Comparison of ENCODE assay signal across 7 cellular contexts in the genomic region with DNA sequence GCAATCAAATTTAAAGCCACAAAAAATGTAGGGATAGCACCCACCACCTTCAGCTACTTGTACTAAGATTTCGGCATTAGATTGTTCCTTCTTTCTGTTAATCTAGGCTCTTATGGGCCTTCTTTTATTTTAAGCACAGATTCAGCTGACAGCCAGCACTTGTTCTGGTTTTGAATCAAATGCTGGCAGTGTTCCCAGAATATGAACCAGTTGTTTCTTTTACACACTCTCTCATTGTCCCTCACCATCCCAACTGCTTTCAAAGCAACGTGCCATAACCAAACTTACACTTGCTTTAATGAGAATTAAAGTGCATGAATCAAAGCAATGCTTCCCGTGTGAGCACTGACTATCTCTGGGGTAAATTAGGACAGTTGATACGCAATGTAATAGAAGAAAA.
DNase-seq lines count a peak whose midpoint lies in the region; ATAC-seq lines count a peak whose summit lies in the region.

No MANE protein-coding gene starts in this region.

- no peak for ATAC-seq in GM19455 (IDR thresholded peaks at IDR 0.05; ENCODE audit: unreplicated experiment)

- peak; percentile 48 for DNase-seq in HT1080 (ENCODE audit: low read depth)
- peak; percentile 26 for DNase-seq in RPMI8226
- DNase-seq in globus pallidus (ENCODE audit: low spot score): peak; percentile 91
- peak; percentile 1 for DNase-seq in smooth muscle cell of the brain vasculature (ENCODE audit: low read depth, low spot score)
- no peak for DNase-seq in activated gamma-delta T cell (lab: John Stamatoyannopoulos, UW)
- DNase-seq in islet precursor cell: no peak

Comparison
In these comparisons a context has a peak if more than half of its experiments do, and no peak if none do; other contexts are left out.
1. DNase-seq: peak in HT1080 (single experiment), RPMI8226 (single experiment), globus pallidus (single experiment) and smooth muscle cell of the brain vasculature (single experiment); none in activated gamma-delta T cell (single experiment) and islet precursor cell (single experiment).